Comparison of ENCODE assay signal across 33 cellular contexts in the genomic region with DNA sequence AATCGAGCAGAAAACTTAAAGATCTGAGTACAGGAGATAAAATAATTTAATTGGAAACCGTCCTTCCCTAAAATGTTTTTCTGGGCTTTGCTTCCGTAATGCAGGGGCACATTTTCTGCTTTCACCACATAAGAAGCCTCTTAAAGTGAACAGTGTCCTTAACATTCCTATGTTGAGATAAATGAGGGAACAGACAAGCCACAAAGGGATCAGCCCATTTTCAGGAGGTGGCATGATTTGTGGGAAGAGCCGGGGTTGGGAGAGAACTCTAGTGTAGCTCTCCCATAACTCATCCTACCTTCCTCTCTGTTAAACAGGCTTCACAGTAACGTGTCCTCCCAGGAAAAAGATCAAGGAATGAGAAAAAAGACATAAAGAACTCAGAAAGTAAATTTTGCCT. TPM values are rescaled to one million over a fixed set of nuclear protein-coding genes. Genes with fewer than 3 reads are reported as not detected.
"Had no signal": no experiment of that assay in that cellular context is flagged by ENCODE, and none has a peak within 500 bp of the region (broad histone marks: within the 10 kb centered on the region; RNA-seq: fewer than 3 reads in every experiment).

No MANE protein-coding gene starts in this region.

- H3K4me1 ChIP-seq: ascending aorta, body of pancreas, breast epithelium, Peyer's patch, SJSA1 had no signal

- DNase-seq: activated CD4-positive, alpha-beta T cell treated with anti-CD3 and anti-CD28 coated beads, Interleukin-2, amount 10 ng/mL, durations not matched to agents 24 days and 14 days; activated CD4-positive, alpha-beta T cell treated with anti-CD3 and anti-CD28 coated beads, Interleukin-2, amount 50 U/mL, for 4 hours; activated CD8-positive, alpha-beta T cell treated with anti-CD3 and anti-CD28 coated beads for 36 hours; activated effector memory CD4-positive, alpha-beta T cell treated with anti-CD3 and anti-CD28 coated beads, Interleukin-2, amount 50 U/mL, for 16 hours; activated naive CD4-positive, alpha-beta T cell; activated naive CD4-positive, alpha-beta T cell treated with anti-CD3 and anti-CD28 coated beads, Interleukin-2, amount 50 U/mL, for 16 hours; activated naive CD8-positive, alpha-beta T cell treated with anti-CD3 and anti-CD28 coated beads for 36 hours; activated T-cell treated with anti-CD3 and anti-CD28 coated beads, Interleukin-2, amount 50 U/mL, for 1 hour; activated T-cell treated with anti-CD3 and anti-CD28 coated beads, Interleukin-2, amount 50 U/mL, for 72 hours; amygdala; body of pancreas; MM.1S; NCI-H1092; NCI-H1417; NCI-H146; NCI-H187; NCI-H2029 treated with DMSO at 0.1 percent for 48 hours; NCI-H2107; NCI-H510A; NCI-H526; NCI-H748 treated with DMSO at 0.1 percent for 48 hours; NK-92 treated with Interleukin-12 subunit alpha and Interleukin-12 subunit beta, amount 100 ng/mL, for 24 hours; PC-3; Peyer's patch; RPMI8226; SHP77 treated with DMSO at 0.1 percent for 48 hours; SK-N-SH had no signal

- FAIRE-seq: TTC549 had no signal

- H3K27me3 ChIP-seq: ascending aorta, body of pancreas, breast epithelium, Peyer's patch, SJSA1 had no signal

- H3K9me3 ChIP-seq: ascending aorta, body of pancreas, Peyer's patch, SJSA1, SK-N-SH had no signal

- H3K4me2 ChIP-seq: KMS-11, SK-N-SH had no signal

- ATAC-seq: activated CD8-positive, alpha-beta T cell treated with anti-CD3 and anti-CD28 coated beads for 36 hours; activated T-cell treated with anti-CD3 and anti-CD28 coated beads, Interleukin-2, amount 50 U/mL, for 72 hours; activated T-helper 17 cell treated with anti-CD3 and anti-CD28 coated beads, Interleukin-2, amount 50 U/mL, for 72 hours; body of pancreas; PC-3 had no signal

- H3K4me3 ChIP-seq: ascending aorta, body of pancreas, breast epithelium, Peyer's patch, SJSA1 had no signal

- H3K36me3 ChIP-seq: ascending aorta, breast epithelium, Peyer's patch, SJSA1 had no signal

- H3K27ac ChIP-seq: ascending aorta, body of pancreas, breast epithelium, KMS-11, Peyer's patch, SJSA1 had no signal

- H3K9ac ChIP-seq: KMS-11, SK-N-SH had no signal

RNA-seq across cellular contexts. Expression of a gene that starts 56.9 kb away (rescaled TPM):
- total RNA-seq: ascending aorta, SJSA1 had no signal
